In the genomic region with DNA sequence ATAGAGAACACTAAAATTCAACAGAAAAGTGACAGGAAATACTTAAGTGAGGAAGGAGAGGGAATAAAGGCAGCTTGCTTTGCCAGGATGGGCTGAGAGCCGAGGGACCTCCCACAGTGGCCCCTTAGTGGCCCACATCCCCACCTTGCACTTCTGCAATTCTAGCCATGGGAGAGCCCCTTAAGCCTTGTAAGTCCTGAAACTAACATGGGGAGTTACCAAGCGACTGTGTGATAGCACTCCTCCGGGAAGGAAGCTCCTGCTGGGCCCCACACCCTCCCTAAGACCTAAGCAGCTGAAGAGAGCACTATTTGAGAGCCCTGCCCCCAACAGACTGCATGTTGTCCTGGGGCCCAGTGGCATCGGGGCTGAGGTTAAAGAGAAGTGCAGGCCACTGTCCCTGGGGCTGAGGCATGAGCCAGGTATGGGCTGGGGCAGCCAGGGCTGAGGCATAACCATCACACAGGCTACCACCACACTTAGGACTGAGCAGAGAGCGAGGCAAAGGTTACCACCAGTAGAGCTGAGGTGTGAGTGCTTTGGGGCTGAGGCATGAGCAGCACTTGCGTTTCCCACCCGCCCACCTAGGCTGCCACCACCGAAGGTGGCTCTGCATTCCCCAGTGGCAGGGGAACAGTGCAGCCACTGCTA, we compare ENCODE assay signal across 23 cellular contexts.
DNase-seq lines count a peak whose midpoint lies in the region; ATAC-seq and TF ChIP-seq lines count a peak whose summit lies in the region.
"Had no signal": no experiment of that assay in that cellular context is flagged by ENCODE, and none has a peak within 500 bp of the region (broad histone marks: within the 10 kb centered on the region; RNA-seq: fewer than 3 reads in every experiment).

No MANE protein-coding gene starts in this region.

- no peak overlapping the region for H3K4me3 ChIP-seq in GM06990 (replicated peaks; ENCODE audit: low read depth, low read length)
- H3K4me3 ChIP-seq: A549, dorsolateral prefrontal cortex, ovary, right atrium auricular region had no signal

- no peaks in the 10 kb centered on the region for H3K36me3 ChIP-seq in GM06990 (ENCODE audit: control insufficient read depth, insufficient read depth, low read length)
- H3K36me3 ChIP-seq: ovary, right atrium auricular region had no signal

- peak; percentile 4 for DNase-seq in GM06990 (ENCODE audit: extremely low read depth, insufficient read length)
- DNase-seq in left cardiac atrium: no peak
- DNase-seq: activated T-cell treated with anti-CD3 and anti-CD28 coated beads, Interleukin-2, amount 50 U/mL, for 4 hours; aorta; Calu3; central memory CD4-positive, alpha-beta T cell; dorsolateral prefrontal cortex; foreskin melanocyte; hypothalamus; NCI-H1417 treated with DMSO at 0.1 percent for 48 hours; NCI-H526; ovary; T-helper 9 cell had no signal

- H3K27me3 ChIP-seq in GM06990 (replicated peaks; ENCODE audit: control insufficient read depth, insufficient read depth, low read length): no peaks in the 10 kb centered on the region; the same call in 1 of the 2 replicates
- H3K27me3 ChIP-seq: ovary, right atrium auricular region had no signal

- TF ChIP-seq CTCF in GM06990 (IDR thresholded peaks at IDR 0.05; ENCODE audit: insufficient read depth, low read length, poor library complexity, severe bottlenecking): no peak

- intact Hi-C loops in left cardiac atrium (cut with DNase I): no loop called here

- ATAC-seq in GM21423 (IDR thresholded peaks at IDR 0.05; ENCODE audit: unreplicated experiment) (peak; percentile 64), HG03039 (IDR thresholded peaks at IDR 0.05; ENCODE audit: unreplicated experiment) (peak; percentile 68), esophagus mucosa (peak; percentile 15), HG03571 (IDR thresholded peaks at IDR 0.05; ENCODE audit: unreplicated experiment) (no peak), left cardiac atrium (no peak), GM19452 (IDR thresholded peaks at IDR 0.05; ENCODE audit: unreplicated experiment) (no peak), HG02678 (IDR thresholded peaks at IDR 0.05; ENCODE audit: unreplicated experiment) (no peak)
- ATAC-seq: A549; activated CD4-positive, CD25-positive, alpha-beta regulatory T cell treated with anti-CD3 and anti-CD28 coated beads, Interleukin-2, amount 50 U/mL, for 24 hours; activated T-cell treated with anti-CD3 and anti-CD28 coated beads, Interleukin-2, amount 50 U/mL, for 4 hours; SK-N-SH treated with all-trans-retinoic acid at 6 μM for 48 hours had no signal

Comparison
In these comparisons a context has a peak if more than half of its experiments do, and no peak if none do; other contexts are left out.
1. ATAC-seq: peak in GM21423 (single experiment), HG03039 (single experiment) and esophagus mucosa (single experiment); none in HG03571 (single experiment), left cardiac atrium (0 of 2), GM19452 (single experiment) and HG02678 (single experiment).